8 cellular contexts compared by ENCODE assay signal in the genomic region with DNA sequence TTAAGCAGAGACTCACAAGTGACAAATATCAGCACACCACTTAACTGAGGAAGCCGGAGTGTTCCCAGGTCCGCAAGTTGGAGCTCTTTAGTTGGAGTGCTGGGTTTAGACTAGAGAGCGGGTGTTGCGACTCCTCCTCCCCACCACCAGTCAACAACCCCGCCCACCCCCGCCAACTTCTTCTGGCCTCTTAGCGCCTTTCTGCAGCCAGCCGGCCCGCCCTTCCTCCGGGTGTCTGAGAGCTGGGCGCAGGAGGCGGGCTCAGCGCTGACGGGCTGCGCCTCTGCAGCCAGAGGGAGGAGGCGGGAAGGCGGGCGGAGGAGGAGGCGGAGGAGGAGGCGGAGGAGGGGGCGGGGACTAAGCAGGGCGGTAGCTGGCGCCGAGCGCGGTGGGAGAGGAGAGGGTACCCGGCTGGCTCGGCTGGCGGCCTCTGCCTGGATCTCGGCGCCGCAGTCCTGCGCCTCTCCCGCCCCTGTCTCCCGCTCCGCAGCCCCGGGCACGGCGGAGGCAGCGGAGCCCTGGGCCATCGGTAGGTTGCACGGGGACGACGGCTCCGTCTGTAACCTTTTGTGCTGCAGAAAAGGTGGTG. TPM values are rescaled to one million over a fixed set of nuclear protein-coding genes. Genes with fewer than 3 reads are reported as not detected.
DNase-seq lines count a peak whose midpoint lies in the region; ATAC-seq, FAIRE-seq and TF ChIP-seq lines count a peak whose summit lies in the region.

A gene with protein sequence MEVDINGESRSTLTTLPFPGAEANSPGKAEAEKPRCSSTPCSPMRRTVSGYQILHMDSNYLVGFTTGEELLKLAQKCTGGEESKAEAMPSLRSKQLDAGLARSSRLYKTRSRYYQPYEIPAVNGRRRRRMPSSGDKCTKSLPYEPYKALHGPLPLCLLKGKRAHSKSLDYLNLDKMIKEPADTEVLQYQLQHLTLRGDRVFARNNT (plus strand): TSS at position 396 of the 589 bp plus-strand sequence. CDS start 17,157 bp downstream, outside the sequence.

- H3K27me3 ChIP-seq in BJ (ENCODE audit: control insufficient read depth, insufficient read depth, low read length): no peaks in the 10 kb centered on the region

- H3K4me3 ChIP-seq in BJ (ENCODE audit: low read depth, low read length): peak within 1 kb of the TSS; percentile 67

- peak; percentile 77 for ATAC-seq in HG03457 (IDR thresholded peaks at IDR 0.05; ENCODE audit: unreplicated experiment)

- TF ChIP-seq CTCF in BJ (IDR thresholded peaks at IDR 0.05; ENCODE audit: insufficient read depth, low read depth, low read length): 0 out of 2 replicates have a peak, but pooled peaks have one; percentile 18

- no peaks in the 10 kb centered on the region for H3K36me3 ChIP-seq in BJ (ENCODE audit: control insufficient read depth, insufficient read depth, low read length)

- CTCF ChIA-PET in BJ (lab: Yijun Ruan, JAX): interaction anchor here (0.6 to 7.6 kb wide), 8 partner anchors 11 to 218 kb away, joined by 3 to 50 read pairs (median 3); no protein-coding TSS in a partner anchor

- FAIRE-seq in colon (lab: Jason Lieb, UNC): peak; percentile 41

- DNase-seq in BJ (ENCODE audit: low read depth) (peak; percentile 89), GM19240 (ENCODE audit: insufficient read length, low spot score) (peak; percentile 66), NCI-H524 treated with DMSO at 0.1 percent for 48 hours (lab: John Stamatoyannopoulos, UW) (peak; percentile 91), kidney glomerular epithelial cell (lab: John Stamatoyannopoulos, UW) (peak; percentile 96)
- DNase-seq in activated CD4-positive, alpha-beta T cell treated with anti-CD3 and anti-CD28 coated beads for 48 hours: peak; percentile 92
- DNase-seq in stimulated activated CD4-positive, alpha-beta T cell treated with anti-CD3 and anti-CD28 coated beads, Interleukin-15, amount 100 ng/mL, for 48 hours (ENCODE audit: low read depth in 2 of 2): peak; percentile 85 to 91

- POLR2A ChIA-PET in BJ (lab: Charles Lee): interaction anchor here (0.6 to 0.8 kb wide), 7 partner anchors 10 to 266 kb away, joined by 3 to 17 read pairs (median 6); no protein-coding TSS in a partner anchor

RNA-seq across cellular contexts. Expression of the gene that starts here (rescaled TPM):
- polyA plus RNA-seq in BJ (2011; rRNA removed): 29.1 and 35.1 TPM in 2 replicates
- 20.3 and 31.8 TPM in 2 replicates for polyA minus RNA-seq in BJ (2011; rRNA and poly(A)+ RNA removed)

Comparison
In these comparisons a context has a peak if more than half of its experiments do, and no peak if none do; other contexts are left out.
1. Peak in every context shown above with its lines: DNase-seq, ATAC-seq and H3K4me3 ChIP-seq.